Comparison of ENCODE assay signal across 1 cellular context in the genomic region with DNA sequence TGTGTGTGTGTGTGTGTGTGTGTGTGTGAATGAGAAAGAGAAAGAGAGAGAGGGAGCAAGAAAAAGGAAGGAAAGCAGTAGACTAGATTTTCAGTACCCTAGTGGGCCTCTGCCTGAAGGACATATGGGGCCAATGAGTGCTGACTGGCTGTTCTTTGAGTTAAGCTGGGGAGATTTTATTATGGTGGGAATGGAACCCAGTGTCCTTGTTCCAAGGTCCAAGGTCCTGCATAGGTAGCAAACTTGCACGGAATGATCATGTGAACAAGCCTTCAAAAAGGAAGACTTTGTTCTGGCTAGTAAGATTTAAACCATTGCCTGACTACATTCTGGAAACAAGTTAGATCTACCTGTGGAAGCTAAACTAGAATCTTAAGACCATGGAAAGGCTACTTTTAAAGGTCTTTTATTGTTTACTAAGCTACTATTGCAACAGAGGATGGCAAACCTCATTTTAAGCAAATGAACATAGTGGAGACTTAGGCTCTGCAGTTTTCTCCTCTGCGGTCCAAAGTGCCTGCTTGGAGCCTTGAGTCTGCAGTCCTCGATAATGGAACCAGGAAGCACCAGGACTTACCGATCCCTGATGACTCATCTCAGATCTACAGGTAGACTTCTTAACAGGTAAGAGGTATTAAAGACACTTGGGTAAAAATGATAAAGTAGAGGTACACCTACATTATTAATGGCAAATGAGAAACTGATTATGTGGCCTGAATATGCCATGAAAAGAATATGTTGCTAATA.
TF ChIP-seq lines count a peak whose summit lies in the region.

No MANE protein-coding gene starts in this region.

TF ChIP-seq in HCT116, 20 proteins besides CTCF, POLR2A, EP300 and RAD21 (continued from another document):
- TF ChIP-seq JUND (IDR thresholded peaks at IDR 0.05) (peak; percentile 41; the same call in 1 of the 2 replicates), FOSL1 (IDR thresholded peaks at IDR 0.05; ENCODE audit: low read depth) (peak; percentile 38; the same call in 1 of the 2 replicates), TCF7L2 (IDR thresholded peaks at IDR 0.05; ENCODE audit: borderline replicate concordance, extremely low read depth, insufficient read depth, insufficient read length) (no peak), CEBPB (IDR thresholded peaks at IDR 0.05; ENCODE audit: low read depth) (no peak), POLR2AphosphoS5 (IDR thresholded peaks at IDR 0.05; ENCODE audit: low read depth, low read length) (no peak)
